ENCODE assay signal across 8 cellular contexts in genomic region chr19:42440357-42441046, GRCh38. TPM values are rescaled to one million over a fixed set of nuclear protein-coding genes. Genes with fewer than 3 reads are reported as not detected.
DNase-seq lines count a peak whose midpoint lies in the region; ATAC-seq and TF ChIP-seq lines count a peak whose summit lies in the region.

No MANE protein-coding gene starts in this region.

- H3K36me3 ChIP-seq in breast epithelium (no peaks in the 10 kb centered on the region), kidney epithelial cell (ENCODE audit: control insufficient read depth, insufficient read depth, low read length) (no peaks in the 10 kb centered on the region)

- intact Hi-C loops in breast epithelium (cut with DNase I; ENCODE audit: low total_unique reads) = no loop called here

- H3K27me3 ChIP-seq in breast epithelium = no peaks in the 10 kb centered on the region
- peaks cover 4% of the 10 kb centered on the region for H3K27me3 ChIP-seq in kidney epithelial cell (ENCODE audit: control insufficient read depth, insufficient read depth, low read length)

- H3K4me1 ChIP-seq in breast epithelium = peaks cover 0 to 5% of the 10 kb centered on the region in 2 donors

- H3K9me3 ChIP-seq in breast epithelium = no peaks in the 10 kb centered on the region

- TF ChIP-seq CTCF in WI38 (IDR thresholded peaks at IDR 0.05; ENCODE audit: low read depth, low read length) = peak; percentile 93
- peak; percentile 67 to 79 (median 76) for TF ChIP-seq CTCF in breast epithelium (IDR thresholded peaks at IDR 0.05)
- peak; percentile 93 for TF ChIP-seq CTCF in kidney epithelial cell (IDR thresholded peaks at IDR 0.05; ENCODE audit: insufficient read depth, low read length, poor library complexity, severe bottlenecking)

- DNase-seq in NCI-H1436 (lab: John Stamatoyannopoulos, UW) (peak; percentile 30), NCI-H1436 treated with DMSO at 0.1 percent for 48 hours (lab: John Stamatoyannopoulos, UW) (no peak), NCI-H1048 (lab: John Stamatoyannopoulos, UW) (peak; percentile 54), breast epithelium (ENCODE audit: low spot score in 2 of 2) (peak in 1 of 2 donors; percentile 72), kidney epithelial cell (ENCODE audit: low read depth) (no peak)
- peak; percentile 86 for DNase-seq in stimulated activated CD4-positive, alpha-beta T cell treated with anti-CD3 and anti-CD28 coated beads, Interleukin-4, amount 100 ng/mL, for 1 hour

- ATAC-seq in GM18861 (IDR thresholded peaks at IDR 0.05; ENCODE audit: unreplicated experiment) = no peak

- H3K4me3 ChIP-seq in WI38 (ENCODE audit: low read depth, low read length) (no peak overlapping the region), breast epithelium (no peak overlapping the region), kidney epithelial cell (ENCODE audit: low read depth, low read length) (no peak overlapping the region)

- peak overlapping the region; percentile 71 to 75 for H3K27ac ChIP-seq in breast epithelium

- TF ChIP-seq POLR2A in breast epithelium (IDR thresholded peaks at IDR 0.05) = no peak

RNA-seq across cellular contexts. Expression of gene CXCL17, which starts 2.2 kb away (rescaled TPM):
- total RNA-seq in breast epithelium = 1 to 10 TPM in 2 of 3 donors, not detected in 1; 2.2 to 2.9 TPM
- not detected in 2 replicates for total RNA-seq in kidney epithelial cell

RNA-seq across cellular contexts. Expression of gene LIPE, which starts 13.3 kb away (rescaled TPM):
- total RNA-seq in breast epithelium (1,000 to 10,000 TPM in 1 of 3 donors, 100 to 1,000 TPM in 2; 152 to 1,550 (median 380) TPM), kidney epithelial cell (3.7 and 7.5 TPM in 2 replicates)

RNA-seq across cellular contexts. Expression of gene CNFN, which starts 50.4 kb away (rescaled TPM):
- total RNA-seq in breast epithelium (1 to 10 TPM; 2.6 to 4.8 (median 3.0) TPM), kidney epithelial cell (not detected in 2 replicates)

Comparison
In these comparisons a context has a peak if more than half of its experiments do, and no peak if none do; other contexts are left out.
1. DNase-seq: peak in NCI-H1436 (single experiment), NCI-H1048 (single experiment) and stimulated activated CD4-positive, alpha-beta T cell treated with anti-CD3 and anti-CD28 coated beads, Interleukin-4, amount 100 ng/mL, for 1 hour (single experiment); none in NCI-H1436 treated with DMSO at 0.1 percent for 48 hours (single experiment) and kidney epithelial cell (single experiment).
2. RNA of gene LIPE, which starts 13.3 kb away (total RNA-seq): 152 to 1,550 TPM in breast epithelium; 3.7 to 7.5 TPM in kidney epithelial cell; every median in the first group is over 10 times any median in the second.
3. Peak in every context shown above with its lines, with median percentiles within 50 percentile points of each other: CTCF ChIP-seq.